20 cellular contexts compared by ENCODE assay signal in the genomic region with DNA sequence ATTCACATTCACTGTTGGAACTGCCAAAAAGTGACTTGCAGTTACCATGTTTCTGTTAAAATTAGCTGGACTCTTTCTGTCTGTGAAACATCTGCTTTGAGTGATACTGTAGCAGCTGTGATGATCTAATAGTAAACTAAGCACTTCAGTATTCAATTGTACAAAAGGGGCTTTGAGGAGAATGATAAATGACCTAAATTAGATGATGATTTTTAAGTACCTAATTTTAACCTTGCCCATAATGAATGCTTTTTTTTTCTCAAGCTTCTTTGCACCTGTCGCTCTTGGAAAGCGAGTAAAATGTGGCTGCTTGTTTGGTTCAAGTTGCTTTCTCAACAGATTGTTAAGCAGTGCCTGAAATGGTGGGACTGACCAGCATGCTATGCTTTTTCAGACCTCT.
DNase-seq lines count a peak whose midpoint lies in the region; ATAC-seq and TF ChIP-seq lines count a peak whose summit lies in the region.
"Had no signal": no experiment of that assay in that cellular context is flagged by ENCODE, and none has a peak within 500 bp of the region (broad histone marks: within the 10 kb centered on the region; RNA-seq: fewer than 3 reads in every experiment).

No MANE protein-coding gene starts in this region.

- WGBS in adrenal gland, 4 donors: 70 to 88% (median 80%) methylated on average over 2 of the region's 2 CpGs
- 78 to 95% (median 90%) methylated on average over 2 of the region's 2 CpGs for WGBS in spleen, 5 donors

- H3K4me1 ChIP-seq in adrenal gland (replicated peaks in 1 of 2): no peaks in the 10 kb centered on the region
- H3K4me1 ChIP-seq in spleen: no peaks in the 10 kb centered on the region
- H3K4me1 ChIP-seq: left lung, suprapubic skin, uterus had no signal

- DNase-seq in LHCN-M2 (ENCODE audit: low read depth) (peak; percentile 72), NCI-H146 treated with DMSO at 0.1 percent for 48 hours (lab: John Stamatoyannopoulos, UW; ENCODE audit: unreplicated experiment) (peak; percentile 97), NCI-H774 (lab: John Stamatoyannopoulos, UW) (peak; percentile 77), myocyte (ENCODE audit: low read depth) (peak; percentile 89), adrenal gland (no peak), spleen (no peak)
- no peak for DNase-seq in activated effector memory CD4-positive, alpha-beta T cell treated with Interleukin-2 at 50 U/mL for 16 hours
- DNase-seq: activated CD4-positive, alpha-beta T cell treated with anti-CD3 and anti-CD28 coated beads, Interleukin-2, amount 50 U/mL, for 1 hour; activated naive CD8-positive, alpha-beta T cell treated with anti-CD3 and anti-CD28 coated beads for 36 hours; cerebellar nuclear complex; left lung; posterior cingulate gyrus; SK-N-SH; stimulated activated CD4-positive, alpha-beta T cell treated with anti-CD3 and anti-CD28 coated beads, Interleukin-1b, Interleukin-23, amount 100 ng/mL, for 48 hours; uterus; WERI-Rb-1 had no signal

- H3K36me3 ChIP-seq in adrenal gland (replicated peaks in 1 of 2) (no peaks in the 10 kb centered on the region), spleen (no peaks in the 10 kb centered on the region)
- H3K36me3 ChIP-seq: left lung, suprapubic skin, uterus, WERI-Rb-1 had no signal

- no peak for TF ChIP-seq CTCF in adrenal gland (IDR thresholded peaks at IDR 0.05)
- no peak for TF ChIP-seq CTCF in spleen (IDR thresholded peaks at IDR 0.05 in 8 of 11, conservative IDR thresholded peaks at IDR 0.05 in 3 of 11)

- no peak overlapping the region for H3K4me3 ChIP-seq in adrenal gland
- H3K4me3 ChIP-seq in spleen: no peak overlapping the region
- H3K4me3 ChIP-seq: K562, left lung, suprapubic skin, uterus had no signal

- TF ChIP-seq POLR2A in adrenal gland (IDR thresholded peaks at IDR 0.05): no peak
- TF ChIP-seq POLR2A in spleen (IDR thresholded peaks at IDR 0.05): no peak

- H3K27me3 ChIP-seq in adrenal gland (no peaks in the 10 kb centered on the region), spleen (replicated peaks in 1 of 7) (no peaks in the 10 kb centered on the region)
- H3K27me3 ChIP-seq: left lung, suprapubic skin, uterus had no signal

- ATAC-seq in HG03521 (IDR thresholded peaks at IDR 0.05; ENCODE audit: unreplicated experiment): no peak
- ATAC-seq: K562; left lung; natural killer cell treated with Interleukin-12 subunit alpha and Interleukin-12 subunit beta and Interleukin-15 and Interleukin-18, amount 100 ng/mL, for 72 hours had no signal

- intact Hi-C loops in adrenal gland (cut with DNase I) (no loop called here), spleen (cut with DNase I; ENCODE audit: low total_unique reads) (no loop called here)

- H3K27ac ChIP-seq in adrenal gland: no peak overlapping the region
- no peak overlapping the region for H3K27ac ChIP-seq in spleen
- H3K27ac ChIP-seq: left lung, suprapubic skin, uterus, WERI-Rb-1 had no signal

- H3K9me3 ChIP-seq in adrenal gland (replicated peaks in 1 of 3) (no peaks in the 10 kb centered on the region), spleen (peaks cover 0 to 6% (median 0%) of the 10 kb centered on the region in 8 donors)
- H3K9me3 ChIP-seq: SK-N-SH, suprapubic skin, uterus had no signal

Comparison
In these comparisons a context has a peak if more than half of its experiments do, and no peak if none do; other contexts are left out.
1. DNase-seq: peak in LHCN-M2 (single experiment), NCI-H146 treated with DMSO at 0.1 percent for 48 hours (single experiment), NCI-H774 (single experiment) and myocyte (single experiment); none in activated effector memory CD4-positive, alpha-beta T cell treated with Interleukin-2 at 50 U/mL for 16 hours (single experiment), adrenal gland (0 of 7) and spleen (single experiment).